Comparison of ENCODE assay signal across 10 cellular contexts in genomic region chr16:2110332-2111008, GRCh38. TPM values are rescaled to one million over a fixed set of nuclear protein-coding genes. Genes with fewer than 3 reads are reported as not detected.
DNase-seq lines count a peak whose midpoint lies in the region; ATAC-seq and TF ChIP-seq lines count a peak whose summit lies in the region.
"Not testable (repeated sequence)": the region's sequence is repeated elsewhere in the genome, so short reads cannot be mapped to it uniquely, and the experiment has no call there.
"Had no signal": no experiment of that assay in that cellular context is flagged by ENCODE, and none has a peak within 500 bp of the region (broad histone marks: within the 10 kb centered on the region; RNA-seq: fewer than 3 reads in every experiment).

No MANE protein-coding gene starts in this region.

- POLR2A ChIA-PET in HCT116 (lab: Charles Lee): not testable (repeated sequence)

- WGBS in upper lobe of left lung, 2 donors: 94 to 96% methylated on average over 33 to 43 of the region's 43 CpGs

- H3K27ac ChIP-seq in HCT116 (ENCODE audit: low read depth, low read length); upper lobe of left lung: not testable (repeated sequence)
- peak overlapping the region in 3 of 4 donors; percentile 58 to 66 (median 64) for H3K27ac ChIP-seq in gastrocnemius medialis

- not testable (repeated sequence) for H3K9me3 Mint-ChIP-seq in chondrocyte (ENCODE audit: low read depth)

- H3K4me2 ChIP-seq in HCT116 (ENCODE audit: low read length): not testable (repeated sequence)

- H3K27ac Mint-ChIP-seq in chondrocyte (ENCODE audit: unreplicated experiment): not testable (repeated sequence)

- not testable (repeated sequence) for H3K36me3 Mint-ChIP-seq in chondrocyte (ENCODE audit: low read depth)

- not testable (repeated sequence) for DNase-seq in HCT116 (ENCODE audit: low read depth, low spot score); Right ventricle myocardium superior; left ventricle myocardium superior; left lobe of liver (ENCODE audit: low spot score); mucosa of descending colon
- DNase-seq in chondrocyte (ENCODE audit: low spot score): peak; percentile 75
- peak in 1 of 2 donors; percentile 76 for DNase-seq in gastrocnemius medialis
- DNase-seq in upper lobe of left lung: peak in 1 of 2 donors; percentile 82

- H3K4me3 ChIP-seq in HCT116 (replicated peaks in 1 of 2; ENCODE audit: low read depth in 1 of 2, low read length in 2 of 2); mucosa of descending colon; gastrocnemius medialis; upper lobe of left lung: not testable (repeated sequence)

- not testable (repeated sequence) for H3K27me3 Mint-ChIP-seq in chondrocyte (ENCODE audit: low read depth)

- intact Hi-C loops in HCT116 (cut with micrococcal nuclease); Right ventricle myocardium superior (cut with DNase I); left ventricle myocardium superior (cut with micrococcal nuclease); mucosa of descending colon (cut with DNase I, micrococcal nuclease); gastrocnemius medialis (cut with DNase I; ENCODE audit: low total_unique reads): not testable (repeated sequence)

- H3K4me1 Mint-ChIP-seq in chondrocyte (ENCODE audit: low read depth): not testable (repeated sequence)

- in situ Hi-C loops in gastrocnemius medialis (cut with MboI; ENCODE audit: low sequenced_read_pairs in 4 of 4): not testable (repeated sequence)

- TSS peak; percentile 18 for BruUV-seq in HCT116 (replicated peaks; lab: Mats Ljungman, UMichigan)

- H3K9me3 ChIP-seq in HCT116 (ENCODE audit: control insufficient read depth in 1 of 2, insufficient read depth in 1 of 2, low read depth in 1 of 2, low read length in 2 of 2); mucosa of descending colon; gastrocnemius medialis; upper lobe of left lung: not testable (repeated sequence)

- RAD21 ChIA-PET in HCT116 (lab: Charles Lee; ENCODE audit: low non-redundant PET in 1 of 2, low total read pairs in 2 of 2, uncharacterized antibody in 2 of 2, unreplicated experiment in 2 of 2): not testable (repeated sequence)

- not testable (repeated sequence) for ATAC-seq in HCT116
- ATAC-seq in Right ventricle myocardium superior (ENCODE audit: poor library complexity) (peak; percentile 47), left ventricle myocardium superior (peak; percentile 55), left lobe of liver (peak; percentile 39), mucosa of descending colon (peak; percentile 8), gastrocnemius medialis (peak; percentile 80 to 91), upper lobe of left lung (ENCODE audit: low FRiP score in 2 of 2) (peak; percentile 14 to 30)

- not testable (repeated sequence) for H2AFZ ChIP-seq in HCT116 (ENCODE audit: low read depth, low read length, poor library complexity, severe bottlenecking)

- not testable (repeated sequence) for H3K9me2 ChIP-seq in HCT116 (ENCODE audit: insufficient read depth)

- H4K20me1 ChIP-seq in HCT116 (ENCODE audit: insufficient read depth): not testable (repeated sequence)

- not testable (repeated sequence) for H3K4me1 ChIP-seq in HCT116 (ENCODE audit: control insufficient read depth in 1 of 2, insufficient read depth in 2 of 2, low read length in 2 of 2); mucosa of descending colon (ENCODE audit: low read depth); gastrocnemius medialis; upper lobe of left lung

- not testable (repeated sequence) for TF ChIP-seq RAD21 in HCT116 (IDR thresholded peaks at IDR 0.05; ENCODE audit: low read depth)

- not testable (repeated sequence) for H3K4me3 Mint-ChIP-seq in chondrocyte (ENCODE audit: unreplicated experiment)

- not testable (repeated sequence) for H3K9ac ChIP-seq in HCT116 (ENCODE audit: low read length)

- not testable (repeated sequence) for H3K79me2 ChIP-seq in HCT116 (ENCODE audit: insufficient read depth, low read length)

- not testable (repeated sequence) for TF ChIP-seq EP300 in upper lobe of left lung (IDR thresholded peaks at IDR 0.05)

- H3K27me3 ChIP-seq in HCT116 (ENCODE audit: insufficient read depth, low read length); gastrocnemius medialis; upper lobe of left lung: not testable (repeated sequence)

- TF ChIP-seq POLR2A in HCT116 (IDR thresholded peaks at IDR 0.05; ENCODE audit: borderline replicate concordance, extremely low read depth, insufficient read depth, insufficient read length); gastrocnemius medialis (IDR thresholded peaks at IDR 0.05); upper lobe of left lung (IDR thresholded peaks at IDR 0.05): not testable (repeated sequence)

- H3K36me3 ChIP-seq in HCT116 (ENCODE audit: control insufficient read depth in 1 of 2, insufficient read depth in 2 of 2, low read length in 2 of 2); mucosa of descending colon (ENCODE audit: low read depth): not testable (repeated sequence)
- H3K36me3 ChIP-seq in gastrocnemius medialis (peaks cover 0 to 69% of the 10 kb centered on the region in 2 donors), upper lobe of left lung (peaks cover 5 to 90% (median 65%) of the 10 kb centered on the region in 4 donors)

- CTCF ChIA-PET in HCT116 (lab: Charles Lee): not testable (repeated sequence)

- TF ChIP-seq CTCF in HCT116 (IDR thresholded peaks at IDR 0.05 in 2 of 3, conservative IDR thresholded peaks at IDR 0.05 in 1 of 3; ENCODE audit: borderline replicate concordance in 1 of 3, insufficient read depth in 1 of 3, low read depth in 2 of 3, low read length in 2 of 3); chondrocyte (IDR thresholded peaks at IDR 0.05); mucosa of descending colon (IDR thresholded peaks at IDR 0.05); gastrocnemius medialis (IDR thresholded peaks at IDR 0.05 in 4 of 5, conservative IDR thresholded peaks at IDR 0.05 in 1 of 5); upper lobe of left lung (IDR thresholded peaks at IDR 0.05): not testable (repeated sequence)

RNA-seq across cellular contexts. Expression of gene PKD1, which starts 25.2 kb away (rescaled TPM):
- total RNA-seq in HCT116 (2021; ENCODE audit: unreplicated experiment) (137 TPM), chondrocyte (131 to 230 TPM (median 216 TPM) in 3 replicates), Right ventricle myocardium superior (82.8 TPM), left ventricle myocardium superior (92.9 TPM), left lobe of liver (65.0 TPM), mucosa of descending colon (100 to 1,000 TPM in 1 of 3 donors, 10 to 100 TPM in 2; 63.9 to 233 (median 80.8) TPM), gastrocnemius medialis (100 to 1,000 TPM; 168 to 376 (median 339) TPM), upper lobe of left lung (100 to 1,000 TPM in 3 of 6 donors, 10 to 100 TPM in 3; 75.4 to 567 (median 106) TPM)
- polyA plus RNA-seq in HCT116 (2012): 109 and 142 TPM in 2 replicates

RNA-seq across cellular contexts. Expression of gene RAB26, which starts 38.0 kb away (rescaled TPM):
- 44.9 TPM for total RNA-seq in HCT116 (2021; ENCODE audit: unreplicated experiment)
- polyA plus RNA-seq in HCT116 (2012): 43.9 and 46.7 TPM in 2 replicates
- total RNA-seq in chondrocyte: 0.28 to 1.1 TPM (median 0.80 TPM) in 3 replicates
- total RNA-seq in Right ventricle myocardium superior: 0.43 TPM
- 1.7 TPM for total RNA-seq in left ventricle myocardium superior
- 10.2 TPM for total RNA-seq in left lobe of liver
- 10 to 100 TPM in 2 of 3 donors, 1 to 10 TPM in 1; 3.8 to 28.3 (median 15.7) TPM for total RNA-seq in mucosa of descending colon
- total RNA-seq in gastrocnemius medialis: 1 to 10 TPM in 2 of 4 donors, not detected in 2; 1.3 to 4.2 TPM
- total RNA-seq in upper lobe of left lung: 1 to 10 TPM in 1 of 6 donors, under 1 TPM in 3, not detected in 2; 0.30 to 6.8 (median 0.85) TPM
- total RNA-seq: A172; CD4-positive, CD25-positive, alpha-beta regulatory T cell had no signal

RNA-seq across cellular contexts. Expression of gene TRAF7, which starts 45.1 kb away (rescaled TPM):
- total RNA-seq in HCT116 (2021; ENCODE audit: unreplicated experiment) (160 TPM), chondrocyte (62.1 to 71.3 TPM (median 63.4 TPM) in 3 replicates), Right ventricle myocardium superior (23.4 TPM), left ventricle myocardium superior (21.4 TPM), left lobe of liver (44.2 TPM), mucosa of descending colon (100 to 1,000 TPM in 1 of 3 donors, 10 to 100 TPM in 2; 91.5 to 104 (median 94.0) TPM), gastrocnemius medialis (10 to 100 TPM; 39.5 to 71.4 (median 55.9) TPM), upper lobe of left lung (10 to 100 TPM; 34.6 to 72.6 (median 52.9) TPM)
- 125 and 134 TPM in 2 replicates for polyA plus RNA-seq in HCT116 (2012)
